ENCODE assay signal across 9 cellular contexts in the genomic region with DNA sequence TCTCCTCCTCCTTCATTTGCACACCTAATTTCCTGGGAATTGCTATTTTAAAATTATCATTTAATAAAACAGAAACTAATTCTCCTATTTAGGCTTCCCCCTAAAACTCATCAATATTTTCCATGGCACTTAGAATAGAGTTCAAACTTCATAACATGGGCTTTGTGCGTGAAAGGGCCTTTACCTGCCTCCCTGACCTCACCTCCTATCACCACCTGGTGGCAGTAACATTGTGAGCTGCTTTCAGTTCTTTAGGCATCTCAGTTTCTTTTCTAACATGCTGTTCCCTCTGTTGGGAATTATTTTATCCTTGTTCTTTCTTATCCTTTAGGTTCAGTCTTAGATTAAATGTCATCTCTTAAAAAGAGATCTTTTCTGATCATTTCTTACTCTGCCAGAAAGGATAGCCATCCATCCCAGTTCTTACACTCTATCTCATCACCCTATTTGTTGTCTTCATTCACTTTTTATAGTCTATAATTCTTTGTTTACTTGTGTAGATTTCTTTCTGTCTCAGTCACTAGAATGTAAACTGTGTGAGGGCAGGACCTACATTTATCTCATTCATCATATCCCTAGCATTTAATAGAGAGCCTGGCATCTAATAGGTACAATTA.
DNase-seq lines count a peak whose midpoint lies in the region; ATAC-seq, FAIRE-seq and TF ChIP-seq lines count a peak whose summit lies in the region.
"Had no signal": no experiment of that assay in that cellular context is flagged by ENCODE, and none has a peak within 500 bp of the region (broad histone marks: within the 10 kb centered on the region; RNA-seq: fewer than 3 reads in every experiment).

No MANE protein-coding gene starts in this region.

- no peaks in the 10 kb centered on the region for H3K36me3 ChIP-seq in pancreas

- in situ Hi-C loops in T47D (cut with HindIII; ENCODE audit: low pct_unique_long_range_greater_than_20kb, low sequenced_read_pairs) = no loop called here

- no peaks in the 10 kb centered on the region for H3K9me3 ChIP-seq in pancreas

- peaks cover 4 to 16% (median 12%) of the 10 kb centered on the region in 3 donors for H3K4me1 ChIP-seq in pancreas

- no peak overlapping the region for H3K27ac ChIP-seq in pancreas
- H3K27ac ChIP-seq: SK-N-MC had no signal

- FAIRE-seq in pancreas (lab: Jason Lieb, UNC) = no peak

- DNase-seq in SKM-1 treated with dmso at 0.1 percent for 144 hours (lab: John Stamatoyannopoulos, UW; ENCODE audit: unreplicated experiment) = peak; percentile 17
- DNase-seq in SKM-1 (lab: John Stamatoyannopoulos, UW; ENCODE audit: unreplicated experiment) = no peak
- DNase-seq in LoVo (ENCODE audit: low spot score) = peak; percentile 4
- DNase-seq in T47D (ENCODE audit: low read depth in 1 of 2, low spot score in 1 of 2) = peak; percentile 33 to 67
- peak in 1 of 6 donors; percentile 13 for DNase-seq in pancreas
- no peak for DNase-seq in NCI-H446 treated with DMSO at 0.1 percent for 48 hours (lab: John Stamatoyannopoulos, UW)
- no peak for DNase-seq in inferior parietal cortex (ENCODE audit: extremely low spot score)
- DNase-seq in NCI-H446 (lab: John Stamatoyannopoulos, UW) = no peak

- WGBS in pancreas, 2 donors = 48 to 62% methylated on average over 1 of the region's 1 CpG

- ATAC-seq in pancreas = peak; percentile 56 to 81 (median 73)

- intact Hi-C loops in pancreas (cut with DNase I) = no loop called here

- no peak overlapping the region for H3K4me3 ChIP-seq in pancreas
- H3K4me3 ChIP-seq: SK-N-MC had no signal

- no peaks in the 10 kb centered on the region for H3K27me3 ChIP-seq in pancreas

- TF ChIP-seq CTCF in pancreas (IDR thresholded peaks at IDR 0.05) = peak in 3 of 4 donors; percentile 14 to 38 (median 19)

Comparison
In these comparisons a context has a peak if more than half of its experiments do, and no peak if none do; other contexts are left out.
1. DNase-seq: peak in SKM-1 treated with dmso at 0.1 percent for 144 hours (single experiment), LoVo (single experiment) and T47D (2 of 2); none in SKM-1 (single experiment), NCI-H446 treated with DMSO at 0.1 percent for 48 hours (single experiment), inferior parietal cortex (single experiment) and NCI-H446 (0 of 2).